29 cellular contexts compared by ENCODE assay signal in the genomic region with DNA sequence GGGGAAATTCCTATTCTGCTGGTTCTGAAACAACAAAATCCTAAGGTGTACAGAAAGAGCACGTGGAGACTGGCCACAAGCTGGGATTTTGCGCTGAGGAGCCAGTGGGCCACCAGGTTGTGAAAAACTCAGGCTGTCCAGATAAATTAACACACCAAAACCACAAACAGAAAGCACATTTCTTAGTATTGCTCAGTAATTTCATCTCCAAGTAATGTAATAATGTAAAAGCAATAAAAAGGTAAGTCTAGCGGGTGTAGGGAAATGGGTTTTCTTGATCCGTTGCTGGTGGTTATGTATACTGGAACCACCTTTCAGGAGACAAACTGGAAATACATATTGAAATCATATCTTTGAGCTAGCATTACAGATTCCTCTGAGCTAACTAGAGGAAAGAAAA.
DNase-seq lines count a peak whose midpoint lies in the region; ATAC-seq, FAIRE-seq and TF ChIP-seq lines count a peak whose summit lies in the region.
"Had no signal": no experiment of that assay in that cellular context is flagged by ENCODE, and none has a peak within 500 bp of the region (broad histone marks: within the 10 kb centered on the region; RNA-seq: fewer than 3 reads in every experiment).

No MANE protein-coding gene starts in this region.

- H3K4me1 ChIP-seq in ACC112 (ENCODE audit: control insufficient read depth, insufficient read depth, low read length, unreplicated experiment) (peaks cover 51% of the 10 kb centered on the region), SK-N-SH (ENCODE audit: control insufficient read depth in 1 of 2, insufficient read depth in 2 of 2, low read depth in 1 of 2, low read length in 1 of 2) (peaks cover 0 to 26% of the 10 kb centered on the region in 2 experiments), tibial artery (peaks cover 0 to 58% (median 19%) of the 10 kb centered on the region in 4 donors)
- H3K4me1 ChIP-seq: BE2C, BLaER1 had no signal

- POLR2A ChIA-PET in SK-N-SH (lab: Yijun Ruan, JAX): no interaction called here

- ATAC-seq in activated naive CD8-positive, alpha-beta T cell treated with anti-CD3 and anti-CD28 coated beads, Interleukin-2, amount 50 U/mL, for 24 hours: no peak
- no peak for ATAC-seq in GM18907 (IDR thresholded peaks at IDR 0.05; ENCODE audit: unreplicated experiment)
- no peak for ATAC-seq in GM18867 (IDR thresholded peaks at IDR 0.05; ENCODE audit: unreplicated experiment)
- ATAC-seq: GM12878 had no signal

- H3K27ac Mint-ChIP-seq in activated naive CD8-positive, alpha-beta T cell treated with anti-CD3 and anti-CD28 coated beads, Interleukin-2, amount 50 U/mL, for 24 hours: no peak overlapping the region
- H3K27ac Mint-ChIP-seq in type B pancreatic cell: no peak overlapping the region
- H3K27ac Mint-ChIP-seq: CD14-positive monocyte; CD4-positive, alpha-beta memory T cell; CD4-positive, CD25-positive, alpha-beta regulatory T cell; CD8-positive, alpha-beta memory T cell had no signal

- H3K27me3 ChIP-seq in ACC112 (ENCODE audit: insufficient read depth, low read length) (no peaks in the 10 kb centered on the region), SK-N-SH (ENCODE audit: insufficient read depth) (no peaks in the 10 kb centered on the region), tibial artery (no peaks in the 10 kb centered on the region)
- H3K27me3 ChIP-seq: BLaER1 had no signal

- no peak overlapping the region for H3K9ac ChIP-seq in SK-N-SH
- H3K9ac ChIP-seq: BLaER1 had no signal

- no peak for DNase-seq in HTR-8/SVneo (ENCODE audit: insufficient read length, low spot score)
- no peak for DNase-seq in SK-N-SH
- DNase-seq in tibial artery: no peak
- no peak for DNase-seq in activated naive CD8-positive, alpha-beta T cell treated with anti-CD3 and anti-CD28 coated beads, Interleukin-2, amount 50 U/mL, for 24 hours
- no peak for DNase-seq in type B pancreatic cell (ENCODE audit: extremely low spot score, unreplicated experiment)
- DNase-seq: 8988T; ACHN; BE2C; C1 segment of cervical spinal cord; CD4-positive, alpha-beta memory T cell; CD4-positive, CD25-positive, alpha-beta regulatory T cell; CD8-positive, alpha-beta memory T cell; COR-L47; DMS 273 treated with DMSO at 0.1 percent for 48 hours; DMS153; DMS53; DMS79; DND-41; EL; GDM1 had no signal

- peaks cover 12% of the 10 kb centered on the region for H3F3A ChIP-seq in SK-N-SH (replicated peaks; ENCODE audit: insufficient read depth)

- H2AFZ ChIP-seq in ACC112 (ENCODE audit: low read length, unreplicated experiment) (no peak overlapping the region), SK-N-SH (ENCODE audit: low read depth) (no peak overlapping the region)

- no peak for TF ChIP-seq RAD21 in SK-N-SH (IDR thresholded peaks at IDR 0.05; ENCODE audit: low read length)

- TF ChIP-seq EP300 in SK-N-SH (IDR thresholded peaks at IDR 0.05; ENCODE audit: borderline replicate concordance in 1 of 2, low read depth in 1 of 2, low read length in 1 of 2): no peak

- CTCF ChIA-PET in SK-N-SH (lab: Yijun Ruan, JAX): no interaction called here

- H3K36me3 ChIP-seq in ACC112 (ENCODE audit: insufficient read depth, low read length) (no peaks in the 10 kb centered on the region), SK-N-SH (replicated peaks in 1 of 2; ENCODE audit: control insufficient read depth in 1 of 2, insufficient read depth in 2 of 2, low read length in 1 of 2) (no peaks in the 10 kb centered on the region), tibial artery (no peaks in the 10 kb centered on the region)
- H3K36me3 ChIP-seq: BE2C, BLaER1 had no signal

- no peak overlapping the region for H3K4me3 Mint-ChIP-seq in activated naive CD8-positive, alpha-beta T cell treated with anti-CD3 and anti-CD28 coated beads, Interleukin-2, amount 50 U/mL, for 24 hours
- no peak overlapping the region for H3K4me3 Mint-ChIP-seq in type B pancreatic cell
- H3K4me3 Mint-ChIP-seq: CD14-positive monocyte; CD4-positive, alpha-beta memory T cell; CD4-positive, CD25-positive, alpha-beta regulatory T cell; CD8-positive, alpha-beta memory T cell had no signal

- H3K79me2 ChIP-seq in ACC112 (ENCODE audit: control insufficient read depth, insufficient read depth, low read length, unreplicated experiment): no peaks in the 10 kb centered on the region
- no peaks in the 10 kb centered on the region for H3K79me2 ChIP-seq in SK-N-SH (ENCODE audit: insufficient read depth)

- H4K20me1 ChIP-seq in SK-N-SH (ENCODE audit: insufficient read depth): no peaks in the 10 kb centered on the region
- H4K20me1 ChIP-seq: BLaER1 had no signal

- no peaks in the 10 kb centered on the region for H3K36me3 Mint-ChIP-seq in activated naive CD8-positive, alpha-beta T cell treated with anti-CD3 and anti-CD28 coated beads, Interleukin-2, amount 50 U/mL, for 24 hours (ENCODE audit: low read depth)
- H3K36me3 Mint-ChIP-seq in type B pancreatic cell: no peaks in the 10 kb centered on the region
- H3K36me3 Mint-ChIP-seq: CD14-positive monocyte; CD4-positive, alpha-beta memory T cell; CD4-positive, CD25-positive, alpha-beta regulatory T cell; CD8-positive, alpha-beta memory T cell had no signal

- no peak overlapping the region for H3K4me2 ChIP-seq in SK-N-SH
- H3K4me2 ChIP-seq: BLaER1 had no signal

- 72% methylated on average over 4 of the region's 4 CpGs for WGBS in SK-N-SH (ENCODE audit: low lambda C conversion rate)

- intact Hi-C loops in tibial artery (cut with DNase I; ENCODE audit: low total_unique reads): no loop called here

- H3K4me3 ChIP-seq in ACC112 (ENCODE audit: low read depth, low read length) (no peak overlapping the region), SK-N-SH (ENCODE audit: low read depth in 2 of 2, low read length in 1 of 2) (no peak overlapping the region), tibial artery (no peak overlapping the region)
- H3K4me3 ChIP-seq: BLaER1, GM12878 had no signal

- peak overlapping the region; percentile 99 for H3K27ac ChIP-seq in ACC112 (ENCODE audit: low read depth, low read length)
- no peak overlapping the region; a peak in 2 of 4 replicates for H3K27ac ChIP-seq in SK-N-SH (ENCODE audit: low read depth in 2 of 2, low read length in 1 of 2)
- peak overlapping the region; percentile 38 to 45 for H3K27ac ChIP-seq in tibial artery
- H3K27ac ChIP-seq: BLaER1 had no signal

- no peak for TF ChIP-seq CTCF in SK-N-SH (IDR thresholded peaks at IDR 0.05)
- TF ChIP-seq CTCF in tibial artery (IDR thresholded peaks at IDR 0.05): no peak
- TF ChIP-seq CTCF in type B pancreatic cell (conservative IDR thresholded peaks at IDR 0.05): no peak

- peaks cover 6% of the 10 kb centered on the region for H3K27me3 Mint-ChIP-seq in activated naive CD8-positive, alpha-beta T cell treated with anti-CD3 and anti-CD28 coated beads, Interleukin-2, amount 50 U/mL, for 24 hours
- peaks cover 6% of the 10 kb centered on the region for H3K27me3 Mint-ChIP-seq in type B pancreatic cell
- H3K27me3 Mint-ChIP-seq: CD8-positive, alpha-beta memory T cell had no signal

- no peaks in the 10 kb centered on the region for H3K4me1 Mint-ChIP-seq in activated naive CD8-positive, alpha-beta T cell treated with anti-CD3 and anti-CD28 coated beads, Interleukin-2, amount 50 U/mL, for 24 hours
- no peaks in the 10 kb centered on the region for H3K4me1 Mint-ChIP-seq in type B pancreatic cell (ENCODE audit: unreplicated experiment)
- H3K4me1 Mint-ChIP-seq: CD14-positive monocyte; CD4-positive, alpha-beta memory T cell; CD4-positive, CD25-positive, alpha-beta regulatory T cell; CD8-positive, alpha-beta memory T cell had no signal

- no peaks in the 10 kb centered on the region for H3K9me3 Mint-ChIP-seq in activated naive CD8-positive, alpha-beta T cell treated with anti-CD3 and anti-CD28 coated beads, Interleukin-2, amount 50 U/mL, for 24 hours
- no peaks in the 10 kb centered on the region for H3K9me3 Mint-ChIP-seq in type B pancreatic cell
- H3K9me3 Mint-ChIP-seq: CD8-positive, alpha-beta memory T cell had no signal

- H3K9me3 ChIP-seq in SK-N-SH: no peaks in the 10 kb centered on the region
- no peaks in the 10 kb centered on the region for H3K9me3 ChIP-seq in tibial artery
- H3K9me3 ChIP-seq: BE2C, BLaER1 had no signal

- FAIRE-seq in HTR-8/SVneo (lab: Jason Lieb, UNC): peak; percentile 9
- FAIRE-seq: A204.1, GM12878, GM12892, GM18507 had no signal

- H3K9me2 ChIP-seq in SK-N-SH: no peaks in the 10 kb centered on the region

TF ChIP-seq in SK-N-SH, 30 proteins besides CTCF, POLR2A, EP300 and RAD21 (continues in another document):
- no peak for TF ChIP-seq RFX5 (IDR thresholded peaks at IDR 0.05; ENCODE audit: low read length)
- no peak for TF ChIP-seq USF2 (IDR thresholded peaks at IDR 0.05; ENCODE audit: borderline replicate concordance, low read depth, low read length)
- peak; percentile 53; the same call in 1 of the 2 replicates for TF ChIP-seq TCF12 (IDR thresholded peaks at IDR 0.05)
- TF ChIP-seq GABPA (IDR thresholded peaks at IDR 0.05; ENCODE audit: low read depth): no peak
- no peak for TF ChIP-seq RCOR1 (IDR thresholded peaks at IDR 0.05; ENCODE audit: low read length)
- TF ChIP-seq JUND (IDR thresholded peaks at IDR 0.05): no peak
- no peak for TF ChIP-seq SMC3 (IDR thresholded peaks at IDR 0.05; ENCODE audit: low read depth, low read length)
- no peak for TF ChIP-seq ZBTB33 (IDR thresholded peaks at IDR 0.05; ENCODE audit: borderline replicate concordance, low read depth)
- TF ChIP-seq FOSL2 (IDR thresholded peaks at IDR 0.05; ENCODE audit: borderline replicate concordance, low read depth): no peak

Comparison
In these comparisons a context has a peak if more than half of its experiments do, and no peak if none do; other contexts are left out.
1. H3K27ac ChIP-seq: peak in ACC112 (single experiment) and tibial artery (2 of 2); none in SK-N-SH (0 of 2).